In genomic region chr5:140664018-140664352, GRCh38 we compare ENCODE assay signal across 6 cellular contexts. TPM values are rescaled to one million over a fixed set of nuclear protein-coding genes. Genes with fewer than 3 reads are reported as not detected.
A peak's percentile ranks its signal among the peaks of the same experiment; 100 is the strongest.
DNase-seq lines count a peak whose midpoint lies in the region; ATAC-seq, FAIRE-seq and TF ChIP-seq lines count a peak whose summit lies in the region.

No MANE protein-coding gene starts in this region.

- no peaks in the 10 kb centered on the region for H3K27me3 ChIP-seq in GM12878 (replicated peaks in 1 of 2; ENCODE audit: control insufficient read depth in 2 of 2, insufficient read depth in 2 of 2, low read length in 1 of 2)

- in situ Hi-C loops in GM12878 (cut with MboI), result no loop called here

- intact Hi-C loops in GM12878 (cut with micrococcal nuclease; ENCODE audit: unreplicated experiment), result loop anchor here (1.0 to 2.0 kb wide), 2 partner anchors 55 to 100 kb away; partner anchors contain the start of genes APBB3 and SLC35A4

- RAD21 ChIA-PET in GM12878 (lab: Charles Lee; ENCODE audit: unreplicated experiment), result no interaction called here

- H3K4me1 Mint-ChIP-seq in naive thymus-derived CD8-positive, alpha-beta T cell, result peaks cover 24 to 45% (median 38%) of the 10 kb centered on the region in 4 donors

- 58% methylated on average over 19 of the region's 19 CpGs for WGBS in GM12878 (ENCODE audit: insufficient coverage, insufficient replicate concordance, low lambda C conversion rate, missing lambda C conversion rate)

- TF ChIP-seq CTCF in GM12875 (IDR thresholded peaks at IDR 0.05; ENCODE audit: borderline replicate concordance, insufficient read depth, low read depth, low read length) (no peak), GM12878 (IDR thresholded peaks at IDR 0.05 in 2 of 3, conservative IDR thresholded peaks at IDR 0.05 in 1 of 3; ENCODE audit: control insufficient read depth in 2 of 3, extremely low read depth in 1 of 3, insufficient read depth in 1 of 3, low read depth in 3 of 3, low read length in 3 of 3) (no peak)

- H3K9me3 ChIP-seq in GM12878 (replicated peaks; ENCODE audit: control insufficient read depth, insufficient read depth, low read length), result no peaks in the 10 kb centered on the region

- H2AFZ ChIP-seq in GM12878 (ENCODE audit: control insufficient read depth, low read depth, low read length), result no peak overlapping the region

- H3K36me3 Mint-ChIP-seq in naive thymus-derived CD8-positive, alpha-beta T cell, result peaks cover 0 to 64% (median 25%) of the 10 kb centered on the region in 3 donors

- H3K4me1 ChIP-seq in GM12878 (ENCODE audit: control insufficient read depth, insufficient read depth, low read length), result no peaks in the 10 kb centered on the region

- no peak for TF ChIP-seq RAD21 in GM12878 (IDR thresholded peaks at IDR 0.05; ENCODE audit: insufficient read depth, low read depth, low read length)

- SMC1A ChIA-PET in GM12878 (lab: Charles Lee; ENCODE audit: uncharacterized antibody, unreplicated experiment), result interaction anchor here (1.3 to 2.8 kb wide), 2 partner anchors 8 to 16 kb away, joined by 4 to 12 read pairs; partner anchors contain the start of genes IK and NDUFA2

- ATAC-seq in GM12878, result no peak
- ATAC-seq in naive thymus-derived CD8-positive, alpha-beta T cell, result no peak

- no TSS peak for BruUV-seq in GM12878 (replicated peaks; lab: Mats Ljungman, UMichigan)

- no peaks in the 10 kb centered on the region for H4K20me1 ChIP-seq in GM12878 (ENCODE audit: control insufficient read depth, insufficient read depth)

- peak overlapping the region; percentile 91 to 99 (median 97) for H3K4me3 Mint-ChIP-seq in naive thymus-derived CD8-positive, alpha-beta T cell

- peak overlapping the region; percentile 85; the same call in 1 of the 2 replicates for H3K27ac ChIP-seq in GM12878 (ENCODE audit: control insufficient read depth, insufficient read depth)

- no peaks in the 10 kb centered on the region for H3K27me3 Mint-ChIP-seq in naive thymus-derived CD8-positive, alpha-beta T cell

- no peak for DNase-seq in GM12878 (ENCODE audit: low read depth, low spot score)
- no peak for DNase-seq in naive thymus-derived CD8-positive, alpha-beta T cell
- no peak for DNase-seq in AG20443 (ENCODE audit: low spot score)
- no peak for DNase-seq in hippocampal formation (lab: John Stamatoyannopoulos, UW)
- no peak for DNase-seq in H4 (ENCODE audit: low spot score)

- H3K36me3 ChIP-seq in GM12878 (ENCODE audit: control insufficient read depth in 2 of 2, insufficient read depth in 2 of 2, low read length in 1 of 2), result peaks cover 17% of the 10 kb centered on the region in 2 experiments

- TF ChIP-seq POLR2A in GM12878 (IDR thresholded peaks at IDR 0.05; ENCODE audit: low read depth, low read length), result no peak

- CTCF ChIA-PET in GM12878 (lab: Yijun Ruan, JAX), result interaction anchor here (0.9 to 2.1 kb wide), 2 partner anchors 11 to 312 kb away, joined by 3 to 5 read pairs; no protein-coding TSS in a partner anchor

- POLR2A ChIA-PET in GM12878 (lab: Charles Lee), result interaction anchor here (0.6 to 2.3 kb wide), 4 partner anchors 17 to 263 kb away, joined by 3 to 12 read pairs (median 4); partner anchors contain the start of genes HARS1, HARS2 and NDUFA2
- POLR2A ChIA-PET in naive thymus-derived CD8-positive, alpha-beta T cell (lab: Charles Lee), result interaction anchor here (0.6 to 4.5 kb wide), 11 partner anchors 10 to 1563 kb away, joined by 3 to 61 read pairs (median 8); partner anchors contain the start of genes ANKHD1, CD14, EIF4EBP3 and HARS1

- H3K4me2 ChIP-seq in GM12878 (ENCODE audit: control insufficient read depth, insufficient read depth), result peak overlapping the region; percentile 52

- peak overlapping the region; percentile 82 for H3K9ac ChIP-seq in GM12878 (ENCODE audit: control insufficient read depth, insufficient read depth, low read length)

- no peak for TF ChIP-seq EP300 in GM12878 (IDR thresholded peaks at IDR 0.05; ENCODE audit: borderline replicate concordance in 1 of 2, control insufficient read depth in 1 of 2, low read depth in 2 of 2, low read length in 2 of 2)

- H3K27ac Mint-ChIP-seq in naive thymus-derived CD8-positive, alpha-beta T cell, result peak overlapping the region; percentile 97 to 99 (median 98)

- peaks cover 0 to 1% (median 0%) of the 10 kb centered on the region in 9 donors for H3K9me3 Mint-ChIP-seq in naive thymus-derived CD8-positive, alpha-beta T cell

- H3K79me2 ChIP-seq in GM12878 (ENCODE audit: control insufficient read depth, insufficient read depth, low read length), result peaks cover 31% of the 10 kb centered on the region

- H3K4me3 ChIP-seq in GM12875 (ENCODE audit: low read depth, low read length) (peak overlapping the region; percentile 78), GM12878 (peak overlapping the region; percentile 96)

- no peak for FAIRE-seq in GM12878 (lab: Jason Lieb, UNC)

RNA-seq across cellular contexts. Expression of gene WDR55, which starts 0.7 kb away (rescaled TPM):
- 35.0 and 35.6 TPM in 2 replicates for total RNA-seq in GM12878 (2013; cell fraction: nucleolus; rRNA removed)
- total RNA-seq in GM12878 (2014; rRNA removed) (18.4 and 19.5 TPM in 2 replicates), GM12878 (2014; rRNA removed; fragmentation: Illumina TruSeq; extraction: Trizol) (16.7 and 18.8 TPM in 2 replicates), GM12878 (2021) (22.7 and 23.1 TPM in 2 replicates)
- polyA plus RNA-seq in GM12878 (2011; ENCODE audit: low read depth), result 12.6 TPM
- polyA plus RNA-seq in GM12878 (2011; rRNA removed) (21.1 and 22.1 TPM in 2 replicates), GM12878 (2014; fragmentation: Illumina TruSeq; extraction: Trizol) (17.4 and 19.2 TPM in 2 replicates), GM12878 (2014; fragmentation: Nextera tagmentation; extraction: Ambion mirVana) (1 to 10 TPM; 3.4 to 3.7 TPM), GM12878 (2014; rRNA removed) (26.6 and 27.8 TPM in 2 replicates), GM12878 (2016; fragmentation: Nextera tagmentation; extraction: Ambion mirVana) (10 to 100 TPM; 22.0 to 25.9 TPM)
- polyA plus RNA-seq in GM12878 (2011; cell fraction: cytosol; rRNA removed), result 30.2 and 39.7 TPM in 2 replicates
- 36.3 and 39.6 TPM in 2 replicates for polyA plus RNA-seq in GM12878 (2011; cell fraction: nucleus; rRNA removed)
- polyA plus RNA-seq in GM12878 (2012), result 17.7 and 19.0 TPM in 2 replicates
- polyA minus RNA-seq in GM12878 (2011; rRNA and poly(A)+ RNA removed), result 19.4 and 39.0 TPM in 2 replicates
- polyA minus RNA-seq in GM12878 (2011; cell fraction: cytosol; rRNA and poly(A)+ RNA removed), result 11.7 and 11.9 TPM in 2 replicates
- polyA minus RNA-seq in GM12878 (2011; cell fraction: nucleus; rRNA and poly(A)+ RNA removed), result 18.0 and 28.1 TPM in 2 replicates
- 10 to 100 TPM; 46.2 to 47.7 TPM for total RNA-seq in naive thymus-derived CD8-positive, alpha-beta T cell
- polyA plus RNA-seq in naive thymus-derived CD8-positive, alpha-beta T cell, result 10 to 100 TPM in 1 of 3 donors, 1 to 10 TPM in 2; 9.2 to 15.6 (median 9.6) TPM
- total RNA-seq in H4 (2014; rRNA removed; shearing (Covaris generic)), result 13.7 and 15.2 TPM in 2 replicates

RNA-seq across cellular contexts. Expression of gene DND1, which starts 9.4 kb away (rescaled TPM):
- total RNA-seq in GM12878 (2013; cell fraction: nucleolus; rRNA removed), result 2.6 and 4.0 TPM in 2 replicates
- total RNA-seq in GM12878 (2014; rRNA removed) (1.7 and 2.2 TPM in 2 replicates), GM12878 (2014; rRNA removed; fragmentation: Illumina TruSeq; extraction: Trizol) (0.41 and 0.49 TPM in 2 replicates), GM12878 (2021) (1.8 and 2.6 TPM in 2 replicates)
- polyA plus RNA-seq in GM12878 (2011; ENCODE audit: low read depth), result not detected
- polyA plus RNA-seq in GM12878 (2011; rRNA removed) (0.39 and 0.96 TPM in 2 replicates), GM12878 (2014; fragmentation: Illumina TruSeq; extraction: Trizol) (0.11 and 0.47 TPM in 2 replicates), GM12878 (2014; fragmentation: Nextera tagmentation; extraction: Ambion mirVana) (not detected), GM12878 (2014; rRNA removed) (1.8 and 2.9 TPM in 2 replicates), GM12878 (2016; fragmentation: Nextera tagmentation; extraction: Ambion mirVana) (under 1 TPM; 0.15 to 0.40 TPM)
- 1.4 and 2.4 TPM in 2 replicates for polyA plus RNA-seq in GM12878 (2011; cell fraction: cytosol; rRNA removed)
- 12.6 and 15.4 TPM in 2 replicates for polyA plus RNA-seq in GM12878 (2011; cell fraction: nucleus; rRNA removed)
- 0.12 and 0.20 TPM in 2 replicates for polyA plus RNA-seq in GM12878 (2012)
- 0.37 and 1.2 TPM in 2 replicates for polyA minus RNA-seq in GM12878 (2011; rRNA and poly(A)+ RNA removed)
- not detected in 2 replicates for polyA minus RNA-seq in GM12878 (2011; cell fraction: cytosol; rRNA and poly(A)+ RNA removed)
- polyA minus RNA-seq in GM12878 (2011; cell fraction: nucleus; rRNA and poly(A)+ RNA removed), result 1.1 and 2.8 TPM in 2 replicates
- 1 to 10 TPM; 3.4 to 3.7 TPM for total RNA-seq in naive thymus-derived CD8-positive, alpha-beta T cell
- polyA plus RNA-seq in naive thymus-derived CD8-positive, alpha-beta T cell, result under 1 TPM in 1 of 3 donors, not detected in 2; 0.17 TPM
- total RNA-seq in H4 (2014; rRNA removed; shearing (Covaris generic)), result 0.37 TPM in 1 of 2 replicates, not detected in the other

RNA-seq across cellular contexts. Expression of gene IK, which starts 16.4 kb away (rescaled TPM):
- 59.1 and 67.2 TPM in 2 replicates for total RNA-seq in GM12878 (2013; cell fraction: nucleolus; rRNA removed)
- total RNA-seq in GM12878 (2014; rRNA removed) (68.2 and 77.6 TPM in 2 replicates), GM12878 (2014; rRNA removed; fragmentation: Illumina TruSeq; extraction: Trizol) (135 and 137 TPM in 2 replicates), GM12878 (2021) (67.7 and 75.7 TPM in 2 replicates)
- 102 TPM for polyA plus RNA-seq in GM12878 (2011; ENCODE audit: low read depth)
- polyA plus RNA-seq in GM12878 (2011; rRNA removed) (131 and 153 TPM in 2 replicates), GM12878 (2014; fragmentation: Illumina TruSeq; extraction: Trizol) (158 and 180 TPM in 2 replicates), GM12878 (2014; fragmentation: Nextera tagmentation; extraction: Ambion mirVana) (100 to 1,000 TPM in 1 of 2 experiments, 10 to 100 TPM in 1; 77.2 to 128 TPM), GM12878 (2014; rRNA removed) (81.5 and 90.5 TPM in 2 replicates), GM12878 (2016; fragmentation: Nextera tagmentation; extraction: Ambion mirVana) (100 to 1,000 TPM; 108 to 119 TPM)
- 76.9 and 85.9 TPM in 2 replicates for polyA plus RNA-seq in GM12878 (2011; cell fraction: cytosol; rRNA removed)
- polyA plus RNA-seq in GM12878 (2011; cell fraction: nucleus; rRNA removed), result 121 and 159 TPM in 2 replicates
- 76.3 and 87.1 TPM in 2 replicates for polyA plus RNA-seq in GM12878 (2012)
- polyA minus RNA-seq in GM12878 (2011; rRNA and poly(A)+ RNA removed), result 60.5 and 66.6 TPM in 2 replicates
- polyA minus RNA-seq in GM12878 (2011; cell fraction: cytosol; rRNA and poly(A)+ RNA removed), result 27.2 and 33.1 TPM in 2 replicates
- 31.7 and 76.0 TPM in 2 replicates for polyA minus RNA-seq in GM12878 (2011; cell fraction: nucleus; rRNA and poly(A)+ RNA removed)
- 100 to 1,000 TPM; 178 TPM for total RNA-seq in naive thymus-derived CD8-positive, alpha-beta T cell
- 100 to 1,000 TPM; 168 to 207 (median 200) TPM for polyA plus RNA-seq in naive thymus-derived CD8-positive, alpha-beta T cell
- 72.9 and 98.1 TPM in 2 replicates for total RNA-seq in H4 (2014; rRNA removed; shearing (Covaris generic))

RNA-seq across cellular contexts. Expression of gene NDUFA2, which starts 16.6 kb away (rescaled TPM):
- total RNA-seq in GM12878 (2013; cell fraction: nucleolus; rRNA removed), result 17.0 and 20.2 TPM in 2 replicates
- total RNA-seq in GM12878 (2014; rRNA removed) (179 and 204 TPM in 2 replicates), GM12878 (2014; rRNA removed; fragmentation: Illumina TruSeq; extraction: Trizol) (78.5 and 82.1 TPM in 2 replicates), GM12878 (2021) (97.6 and 104 TPM in 2 replicates)
- polyA plus RNA-seq in GM12878 (2011; ENCODE audit: low read depth), result 81.9 TPM
- polyA plus RNA-seq in GM12878 (2011; rRNA removed) (154 and 202 TPM in 2 replicates), GM12878 (2014; fragmentation: Illumina TruSeq; extraction: Trizol) (33.5 and 67.2 TPM in 2 replicates), GM12878 (2014; fragmentation: Nextera tagmentation; extraction: Ambion mirVana) (100 to 1,000 TPM; 488 to 549 TPM), GM12878 (2014; rRNA removed) (202 and 240 TPM in 2 replicates), GM12878 (2016; fragmentation: Nextera tagmentation; extraction: Ambion mirVana) (100 to 1,000 TPM; 267 to 268 TPM)
- 242 and 318 TPM in 2 replicates for polyA plus RNA-seq in GM12878 (2011; cell fraction: cytosol; rRNA removed)
- polyA plus RNA-seq in GM12878 (2011; cell fraction: nucleus; rRNA removed), result 108 and 145 TPM in 2 replicates
- polyA plus RNA-seq in GM12878 (2012), result 124 and 139 TPM in 2 replicates
- 22.3 and 38.4 TPM in 2 replicates for polyA minus RNA-seq in GM12878 (2011; rRNA and poly(A)+ RNA removed)
- polyA minus RNA-seq in GM12878 (2011; cell fraction: cytosol; rRNA and poly(A)+ RNA removed), result 13.1 and 13.3 TPM in 2 replicates
- polyA minus RNA-seq in GM12878 (2011; cell fraction: nucleus; rRNA and poly(A)+ RNA removed), result 16.7 and 20.8 TPM in 2 replicates
- total RNA-seq in naive thymus-derived CD8-positive, alpha-beta T cell, result 10 to 100 TPM; 43.6 to 44.3 TPM
- 100 to 1,000 TPM; 137 to 167 (median 160) TPM for polyA plus RNA-seq in naive thymus-derived CD8-positive, alpha-beta T cell
- total RNA-seq in H4 (2014; rRNA removed; shearing (Covaris generic)), result 65.7 and 99.6 TPM in 2 replicates

RNA-seq across cellular contexts. Expression of gene TMCO6, which starts 24.7 kb away (rescaled TPM):
- total RNA-seq in GM12878 (2013; cell fraction: nucleolus; rRNA removed), result 35.8 and 60.1 TPM in 2 replicates
- total RNA-seq in GM12878 (2014; rRNA removed), result 12.6 and 16.2 TPM in 2 replicates
- total RNA-seq in GM12878 (2014; rRNA removed; fragmentation: Illumina TruSeq; extraction: Trizol), result 6.9 and 7.1 TPM in 2 replicates
- total RNA-seq in GM12878 (2021), result 15.5 and 21.6 TPM in 2 replicates
- 4.7 TPM for polyA plus RNA-seq in GM12878 (2011; ENCODE audit: low read depth)
- 6.7 and 8.4 TPM in 2 replicates for polyA plus RNA-seq in GM12878 (2011; rRNA removed)
- 13.5 and 16.1 TPM in 2 replicates for polyA plus RNA-seq in GM12878 (2011; cell fraction: cytosol; rRNA removed)
- 52.6 and 57.9 TPM in 2 replicates for polyA plus RNA-seq in GM12878 (2011; cell fraction: nucleus; rRNA removed)
- polyA plus RNA-seq in GM12878 (2012), result 8.2 and 9.5 TPM in 2 replicates
- 7.3 and 10.8 TPM in 2 replicates for polyA plus RNA-seq in GM12878 (2014; fragmentation: Illumina TruSeq; extraction: Trizol)
- 1 to 10 TPM; 4.1 to 4.3 TPM for polyA plus RNA-seq in GM12878 (2014; fragmentation: Nextera tagmentation; extraction: Ambion mirVana)
- 15.9 and 16.8 TPM in 2 replicates for polyA plus RNA-seq in GM12878 (2014; rRNA removed)
- 10 to 100 TPM; 12.9 to 13.2 TPM for polyA plus RNA-seq in GM12878 (2016; fragmentation: Nextera tagmentation; extraction: Ambion mirVana)
- 8.9 and 12.7 TPM in 2 replicates for polyA minus RNA-seq in GM12878 (2011; rRNA and poly(A)+ RNA removed)
- 1.9 and 5.7 TPM in 2 replicates for polyA minus RNA-seq in GM12878 (2011; cell fraction: cytosol; rRNA and poly(A)+ RNA removed)
- polyA minus RNA-seq in GM12878 (2011; cell fraction: nucleus; rRNA and poly(A)+ RNA removed), result 16.2 and 24.4 TPM in 2 replicates
- total RNA-seq in naive thymus-derived CD8-positive, alpha-beta T cell, result 10 to 100 TPM; 46.3 to 55.8 TPM
- 10 to 100 TPM; 11.5 to 20.5 (median 13.9) TPM for polyA plus RNA-seq in naive thymus-derived CD8-positive, alpha-beta T cell
- 9.6 and 15.9 TPM in 2 replicates for total RNA-seq in H4 (2014; rRNA removed; shearing (Covaris generic))
